In the genomic region with DNA sequence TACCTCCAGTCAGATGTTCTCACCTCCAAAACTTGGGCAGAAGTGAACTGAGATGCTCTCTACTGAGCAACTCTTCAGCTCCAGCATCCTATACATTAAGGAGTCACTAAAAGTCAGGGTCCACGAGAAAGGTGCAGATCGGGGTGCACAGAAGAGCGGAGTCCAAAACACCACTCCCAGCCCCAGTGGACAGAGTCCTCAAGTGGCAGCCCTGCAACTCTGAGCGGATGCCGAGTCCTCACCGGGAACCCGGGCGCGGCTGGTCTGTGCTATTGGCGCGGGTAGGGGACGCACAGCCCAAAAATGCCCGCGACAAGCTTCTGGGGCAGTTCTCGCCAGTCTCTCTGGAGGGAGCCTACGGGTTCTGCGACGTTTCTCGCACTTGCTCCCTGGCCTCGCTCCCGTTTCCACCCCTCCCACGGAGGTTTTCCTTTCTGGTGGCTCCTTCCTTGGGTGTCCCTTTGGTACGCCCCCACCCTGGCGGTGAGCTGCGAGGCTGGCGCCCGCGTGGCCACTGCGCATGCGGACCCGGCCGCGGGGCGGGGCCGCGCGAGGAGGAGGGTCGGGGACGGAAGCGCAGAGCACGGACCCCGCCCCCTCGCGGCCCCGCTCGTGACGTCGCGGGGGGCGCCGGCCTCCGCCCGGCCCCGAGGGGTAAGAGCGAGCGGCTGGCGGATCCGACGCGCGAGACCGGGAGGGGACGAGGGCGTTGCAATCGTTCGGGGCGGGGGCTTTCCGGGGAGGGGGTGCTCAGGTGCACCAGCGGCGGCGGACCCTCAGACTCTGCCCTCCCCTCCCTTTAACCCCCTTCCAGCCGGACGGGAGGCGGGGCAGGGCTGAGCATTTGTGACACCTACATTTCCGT, we compare ENCODE assay signal across 1 cellular context.
TF ChIP-seq lines count a peak whose summit lies in the region.

A gene with protein sequence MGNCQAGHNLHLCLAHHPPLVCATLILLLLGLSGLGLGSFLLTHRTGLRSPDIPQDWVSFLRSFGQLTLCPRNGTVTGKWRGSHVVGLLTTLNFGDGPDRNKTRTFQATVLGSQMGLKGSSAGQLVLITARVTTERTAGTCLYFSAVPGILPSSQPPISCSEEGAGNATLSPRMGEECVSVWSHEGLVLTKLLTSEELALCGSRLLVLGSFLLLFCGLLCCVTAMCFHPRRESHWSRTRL (plus strand): TSS at position 601 of the 865 bp plus-strand sequence. CDS start 1,065 bp downstream, outside the sequence.

TF ChIP-seq in WTC11, 78 proteins besides CTCF, POLR2A, EP300 and RAD21 (continued from another document):
- TF ChIP-seq, protein P1, sequence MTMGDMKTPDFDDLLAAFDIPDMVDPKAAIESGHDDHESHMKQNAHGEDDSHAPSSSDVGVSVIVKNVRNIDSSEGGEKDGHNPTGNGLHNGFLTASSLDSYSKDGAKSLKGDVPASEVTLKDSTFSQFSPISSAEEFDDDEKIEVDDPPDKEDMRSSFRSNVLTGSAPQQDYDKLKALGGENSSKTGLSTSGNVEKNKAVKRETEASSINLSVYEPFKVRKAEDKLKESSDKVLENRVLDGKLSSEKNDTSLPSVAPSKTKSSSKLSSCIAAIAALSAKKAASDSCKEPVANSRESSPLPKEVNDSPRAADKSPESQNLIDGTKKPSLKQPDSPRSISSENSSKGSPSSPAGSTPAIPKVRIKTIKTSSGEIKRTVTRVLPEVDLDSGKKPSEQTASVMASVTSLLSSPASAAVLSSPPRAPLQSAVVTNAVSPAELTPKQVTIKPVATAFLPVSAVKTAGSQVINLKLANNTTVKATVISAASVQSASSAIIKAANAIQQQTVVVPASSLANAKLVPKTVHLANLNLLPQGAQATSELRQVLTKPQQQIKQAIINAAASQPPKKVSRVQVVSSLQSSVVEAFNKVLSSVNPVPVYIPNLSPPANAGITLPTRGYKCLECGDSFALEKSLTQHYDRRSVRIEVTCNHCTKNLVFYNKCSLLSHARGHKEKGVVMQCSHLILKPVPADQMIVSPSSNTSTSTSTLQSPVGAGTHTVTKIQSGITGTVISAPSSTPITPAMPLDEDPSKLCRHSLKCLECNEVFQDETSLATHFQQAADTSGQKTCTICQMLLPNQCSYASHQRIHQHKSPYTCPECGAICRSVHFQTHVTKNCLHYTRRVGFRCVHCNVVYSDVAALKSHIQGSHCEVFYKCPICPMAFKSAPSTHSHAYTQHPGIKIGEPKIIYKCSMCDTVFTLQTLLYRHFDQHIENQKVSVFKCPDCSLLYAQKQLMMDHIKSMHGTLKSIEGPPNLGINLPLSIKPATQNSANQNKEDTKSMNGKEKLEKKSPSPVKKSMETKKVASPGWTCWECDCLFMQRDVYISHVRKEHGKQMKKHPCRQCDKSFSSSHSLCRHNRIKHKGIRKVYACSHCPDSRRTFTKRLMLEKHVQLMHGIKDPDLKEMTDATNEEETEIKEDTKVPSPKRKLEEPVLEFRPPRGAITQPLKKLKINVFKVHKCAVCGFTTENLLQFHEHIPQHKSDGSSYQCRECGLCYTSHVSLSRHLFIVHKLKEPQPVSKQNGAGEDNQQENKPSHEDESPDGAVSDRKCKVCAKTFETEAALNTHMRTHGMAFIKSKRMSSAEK (CRISPR knock-in tag; IDR thresholded peaks at IDR 0.05; ENCODE audit: borderline replicate concordance): no peak
- TF ChIP-seq ESRRA (CRISPR knock-in tag; IDR thresholded peaks at IDR 0.05; ENCODE audit: borderline replicate concordance) (no peak), ZBTB21 (CRISPR knock-in tag; IDR thresholded peaks at IDR 0.05; ENCODE audit: borderline replicate concordance) (no peak), SOX15 (CRISPR knock-in tag; IDR thresholded peaks at IDR 0.05) (no peak), ZNF671 (CRISPR knock-in tag; IDR thresholded peaks at IDR 0.05) (no peak), NR3C1 (CRISPR knock-in tag; conservative IDR thresholded peaks at IDR 0.05; ENCODE audit: low read depth) (no peak), NR2C2 (CRISPR knock-in tag; IDR thresholded peaks at IDR 0.05) (no peak), RELA (CRISPR knock-in tag; IDR thresholded peaks at IDR 0.05; ENCODE audit: borderline replicate concordance) (no peak), ZNF263 (CRISPR knock-in tag; IDR thresholded peaks at IDR 0.05; ENCODE audit: low read depth) (no peak), CBFB (CRISPR knock-in tag; IDR thresholded peaks at IDR 0.05; ENCODE audit: low read depth) (no peak), IRF2 (CRISPR knock-in tag; IDR thresholded peaks at IDR 0.05; ENCODE audit: borderline replicate concordance, low read depth) (no peak), CREM (CRISPR knock-in tag; IDR thresholded peaks at IDR 0.05) (0 out of 2 replicates have a peak, but pooled peaks have one; percentile 22), GABPB1 (CRISPR knock-in tag; IDR thresholded peaks at IDR 0.05) (no peak), MYBL2 (CRISPR knock-in tag; IDR thresholded peaks at IDR 0.05) (no peak), CREB1 (CRISPR knock-in tag; IDR thresholded peaks at IDR 0.05) (no peak)
- TF ChIP-seq, protein P2, sequence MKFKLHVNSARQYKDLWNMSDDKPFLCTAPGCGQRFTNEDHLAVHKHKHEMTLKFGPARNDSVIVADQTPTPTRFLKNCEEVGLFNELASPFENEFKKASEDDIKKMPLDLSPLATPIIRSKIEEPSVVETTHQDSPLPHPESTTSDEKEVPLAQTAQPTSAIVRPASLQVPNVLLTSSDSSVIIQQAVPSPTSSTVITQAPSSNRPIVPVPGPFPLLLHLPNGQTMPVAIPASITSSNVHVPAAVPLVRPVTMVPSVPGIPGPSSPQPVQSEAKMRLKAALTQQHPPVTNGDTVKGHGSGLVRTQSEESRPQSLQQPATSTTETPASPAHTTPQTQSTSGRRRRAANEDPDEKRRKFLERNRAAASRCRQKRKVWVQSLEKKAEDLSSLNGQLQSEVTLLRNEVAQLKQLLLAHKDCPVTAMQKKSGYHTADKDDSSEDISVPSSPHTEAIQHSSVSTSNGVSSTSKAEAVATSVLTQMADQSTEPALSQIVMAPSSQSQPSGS (CRISPR knock-in tag; IDR thresholded peaks at IDR 0.05; ENCODE audit: borderline replicate concordance, low read depth): no peak
- TF ChIP-seq, protein P3, sequence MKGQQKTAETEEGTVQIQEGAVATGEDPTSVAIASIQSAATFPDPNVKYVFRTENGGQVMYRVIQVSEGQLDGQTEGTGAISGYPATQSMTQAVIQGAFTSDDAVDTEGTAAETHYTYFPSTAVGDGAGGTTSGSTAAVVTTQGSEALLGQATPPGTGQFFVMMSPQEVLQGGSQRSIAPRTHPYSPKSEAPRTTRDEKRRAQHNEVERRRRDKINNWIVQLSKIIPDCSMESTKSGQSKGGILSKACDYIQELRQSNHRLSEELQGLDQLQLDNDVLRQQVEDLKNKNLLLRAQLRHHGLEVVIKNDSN (CRISPR knock-in tag; IDR thresholded peaks at IDR 0.05): peak; percentile 45; the same call in 1 of the 2 replicates
- TF ChIP-seq, protein P4, sequence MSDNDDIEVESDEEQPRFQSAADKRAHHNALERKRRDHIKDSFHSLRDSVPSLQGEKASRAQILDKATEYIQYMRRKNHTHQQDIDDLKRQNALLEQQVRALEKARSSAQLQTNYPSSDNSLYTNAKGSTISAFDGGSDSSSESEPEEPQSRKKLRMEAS (CRISPR knock-in tag; IDR thresholded peaks at IDR 0.05): peak; percentile 80
- TF ChIP-seq, protein P5, sequence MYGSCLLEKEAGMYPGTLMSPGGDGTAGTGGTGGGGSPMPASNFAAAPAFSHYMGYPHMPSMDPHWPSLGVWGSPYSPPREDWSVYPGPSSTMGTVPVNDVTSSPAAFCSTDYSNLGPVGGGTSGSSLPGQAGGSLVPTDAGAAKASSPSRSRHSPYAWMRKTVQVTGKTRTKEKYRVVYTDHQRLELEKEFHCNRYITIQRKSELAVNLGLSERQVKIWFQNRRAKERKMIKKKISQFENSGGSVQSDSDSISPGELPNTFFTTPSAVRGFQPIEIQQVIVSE (CRISPR knock-in tag; IDR thresholded peaks at IDR 0.05; ENCODE audit: borderline replicate concordance): no peak
- TF ChIP-seq, protein P6, sequence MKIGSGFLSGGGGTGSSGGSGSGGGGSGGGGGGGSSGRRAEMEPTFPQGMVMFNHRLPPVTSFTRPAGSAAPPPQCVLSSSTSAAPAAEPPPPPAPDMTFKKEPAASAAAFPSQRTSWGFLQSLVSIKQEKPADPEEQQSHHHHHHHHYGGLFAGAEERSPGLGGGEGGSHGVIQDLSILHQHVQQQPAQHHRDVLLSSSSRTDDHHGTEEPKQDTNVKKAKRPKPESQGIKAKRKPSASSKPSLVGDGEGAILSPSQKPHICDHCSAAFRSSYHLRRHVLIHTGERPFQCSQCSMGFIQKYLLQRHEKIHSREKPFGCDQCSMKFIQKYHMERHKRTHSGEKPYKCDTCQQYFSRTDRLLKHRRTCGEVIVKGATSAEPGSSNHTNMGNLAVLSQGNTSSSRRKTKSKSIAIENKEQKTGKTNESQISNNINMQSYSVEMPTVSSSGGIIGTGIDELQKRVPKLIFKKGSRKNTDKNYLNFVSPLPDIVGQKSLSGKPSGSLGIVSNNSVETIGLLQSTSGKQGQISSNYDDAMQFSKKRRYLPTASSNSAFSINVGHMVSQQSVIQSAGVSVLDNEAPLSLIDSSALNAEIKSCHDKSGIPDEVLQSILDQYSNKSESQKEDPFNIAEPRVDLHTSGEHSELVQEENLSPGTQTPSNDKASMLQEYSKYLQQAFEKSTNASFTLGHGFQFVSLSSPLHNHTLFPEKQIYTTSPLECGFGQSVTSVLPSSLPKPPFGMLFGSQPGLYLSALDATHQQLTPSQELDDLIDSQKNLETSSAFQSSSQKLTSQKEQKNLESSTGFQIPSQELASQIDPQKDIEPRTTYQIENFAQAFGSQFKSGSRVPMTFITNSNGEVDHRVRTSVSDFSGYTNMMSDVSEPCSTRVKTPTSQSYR (CRISPR knock-in tag; IDR thresholded peaks at IDR 0.05): no peak
- TF ChIP-seq, protein P7, sequence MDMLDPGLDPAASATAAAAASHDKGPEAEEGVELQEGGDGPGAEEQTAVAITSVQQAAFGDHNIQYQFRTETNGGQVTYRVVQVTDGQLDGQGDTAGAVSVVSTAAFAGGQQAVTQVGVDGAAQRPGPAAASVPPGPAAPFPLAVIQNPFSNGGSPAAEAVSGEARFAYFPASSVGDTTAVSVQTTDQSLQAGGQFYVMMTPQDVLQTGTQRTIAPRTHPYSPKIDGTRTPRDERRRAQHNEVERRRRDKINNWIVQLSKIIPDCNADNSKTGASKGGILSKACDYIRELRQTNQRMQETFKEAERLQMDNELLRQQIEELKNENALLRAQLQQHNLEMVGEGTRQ (CRISPR knock-in tag; IDR thresholded peaks at IDR 0.05): peak; percentile 35; the same call in 1 of the 2 replicates
- TF ChIP-seq, protein P8, sequence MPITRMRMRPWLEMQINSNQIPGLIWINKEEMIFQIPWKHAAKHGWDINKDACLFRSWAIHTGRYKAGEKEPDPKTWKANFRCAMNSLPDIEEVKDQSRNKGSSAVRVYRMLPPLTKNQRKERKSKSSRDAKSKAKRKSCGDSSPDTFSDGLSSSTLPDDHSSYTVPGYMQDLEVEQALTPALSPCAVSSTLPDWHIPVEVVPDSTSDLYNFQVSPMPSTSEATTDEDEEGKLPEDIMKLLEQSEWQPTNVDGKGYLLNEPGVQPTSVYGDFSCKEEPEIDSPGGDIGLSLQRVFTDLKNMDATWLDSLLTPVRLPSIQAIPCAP (CRISPR knock-in tag; IDR thresholded peaks at IDR 0.05): no peak
- TF ChIP-seq, protein P9, sequence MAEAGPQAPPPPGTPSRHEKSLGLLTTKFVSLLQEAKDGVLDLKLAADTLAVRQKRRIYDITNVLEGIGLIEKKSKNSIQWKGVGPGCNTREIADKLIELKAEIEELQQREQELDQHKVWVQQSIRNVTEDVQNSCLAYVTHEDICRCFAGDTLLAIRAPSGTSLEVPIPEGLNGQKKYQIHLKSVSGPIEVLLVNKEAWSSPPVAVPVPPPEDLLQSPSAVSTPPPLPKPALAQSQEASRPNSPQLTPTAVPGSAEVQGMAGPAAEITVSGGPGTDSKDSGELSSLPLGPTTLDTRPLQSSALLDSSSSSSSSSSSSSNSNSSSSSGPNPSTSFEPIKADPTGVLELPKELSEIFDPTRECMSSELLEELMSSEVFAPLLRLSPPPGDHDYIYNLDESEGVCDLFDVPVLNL (CRISPR knock-in tag; IDR thresholded peaks at IDR 0.05; ENCODE audit: borderline replicate concordance, low read depth): no peak
- TF ChIP-seq, protein P10, sequence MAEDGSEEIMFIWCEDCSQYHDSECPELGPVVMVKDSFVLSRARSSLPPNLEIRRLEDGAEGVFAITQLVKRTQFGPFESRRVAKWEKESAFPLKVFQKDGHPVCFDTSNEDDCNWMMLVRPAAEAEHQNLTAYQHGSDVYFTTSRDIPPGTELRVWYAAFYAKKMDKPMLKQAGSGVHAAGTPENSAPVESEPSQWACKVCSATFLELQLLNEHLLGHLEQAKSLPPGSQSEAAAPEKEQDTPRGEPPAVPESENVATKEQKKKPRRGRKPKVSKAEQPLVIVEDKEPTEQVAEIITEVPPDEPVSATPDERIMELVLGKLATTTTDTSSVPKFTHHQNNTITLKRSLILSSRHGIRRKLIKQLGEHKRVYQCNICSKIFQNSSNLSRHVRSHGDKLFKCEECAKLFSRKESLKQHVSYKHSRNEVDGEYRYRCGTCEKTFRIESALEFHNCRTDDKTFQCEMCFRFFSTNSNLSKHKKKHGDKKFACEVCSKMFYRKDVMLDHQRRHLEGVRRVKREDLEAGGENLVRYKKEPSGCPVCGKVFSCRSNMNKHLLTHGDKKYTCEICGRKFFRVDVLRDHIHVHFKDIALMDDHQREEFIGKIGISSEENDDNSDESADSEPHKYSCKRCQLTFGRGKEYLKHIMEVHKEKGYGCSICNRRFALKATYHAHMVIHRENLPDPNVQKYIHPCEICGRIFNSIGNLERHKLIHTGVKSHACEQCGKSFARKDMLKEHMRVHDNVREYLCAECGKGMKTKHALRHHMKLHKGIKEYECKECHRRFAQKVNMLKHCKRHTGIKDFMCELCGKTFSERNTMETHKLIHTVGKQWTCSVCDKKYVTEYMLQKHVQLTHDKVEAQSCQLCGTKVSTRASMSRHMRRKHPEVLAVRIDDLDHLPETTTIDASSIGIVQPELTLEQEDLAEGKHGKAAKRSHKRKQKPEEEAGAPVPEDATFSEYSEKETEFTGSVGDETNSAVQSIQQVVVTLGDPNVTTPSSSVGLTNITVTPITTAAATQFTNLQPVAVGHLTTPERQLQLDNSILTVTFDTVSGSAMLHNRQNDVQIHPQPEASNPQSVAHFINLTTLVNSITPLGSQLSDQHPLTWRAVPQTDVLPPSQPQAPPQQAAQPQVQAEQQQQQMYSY (CRISPR knock-in tag; IDR thresholded peaks at IDR 0.05): no peak
- TF ChIP-seq, protein P11, sequence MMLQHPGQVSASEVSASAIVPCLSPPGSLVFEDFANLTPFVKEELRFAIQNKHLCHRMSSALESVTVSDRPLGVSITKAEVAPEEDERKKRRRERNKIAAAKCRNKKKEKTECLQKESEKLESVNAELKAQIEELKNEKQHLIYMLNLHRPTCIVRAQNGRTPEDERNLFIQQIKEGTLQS (CRISPR knock-in tag; conservative IDR thresholded peaks at IDR 0.05): no peak
TF ChIP-seq in WTC11: peak in this region for 11.
